13 cellular contexts compared by ENCODE assay signal in genomic region chr1:59560807-59561450, GRCh38.
DNase-seq lines count a peak whose midpoint lies in the region; ATAC-seq and FAIRE-seq lines count a peak whose summit lies in the region.
"Had no signal": no experiment of that assay in that cellular context is flagged by ENCODE, and none has a peak within 500 bp of the region (broad histone marks: within the 10 kb centered on the region; RNA-seq: fewer than 3 reads in every experiment).

No MANE protein-coding gene starts in this region.

- peak overlapping the region; percentile 45 to 96 (median 82) for H3K27ac Mint-ChIP-seq in naive B cell

- H3K4me3 Mint-ChIP-seq in naive B cell, result peak overlapping the region in 7 of 8 donors; percentile 19 to 85 (median 60)

- ATAC-seq in HG02642 (IDR thresholded peaks at IDR 0.05; ENCODE audit: poor library complexity, unreplicated experiment), result peak; percentile 50
- peak; percentile 53 for ATAC-seq in HG03571 (IDR thresholded peaks at IDR 0.05; ENCODE audit: unreplicated experiment)
- ATAC-seq in naive B cell (ENCODE audit: low read depth in 2 of 2), result peak; percentile 84
- ATAC-seq: heart left ventricle, lower lobe of right lung had no signal

- no peak for DNase-seq in GM19239 (ENCODE audit: insufficient read length, low spot score)
- DNase-seq in naive B cell, result peak; percentile 35
- DNase-seq in OCI-M1 (lab: John Stamatoyannopoulos, UW), result no peak
- DNase-seq in NCI-H345 treated with DMSO at 0.1 percent for 48 hours (lab: John Stamatoyannopoulos, UW; ENCODE audit: unreplicated experiment), result no peak
- no peak for DNase-seq in SHP77 treated with DMSO at 0.1 percent for 48 hours (lab: John Stamatoyannopoulos, UW)
- DNase-seq: adrenal gland; effector CD8-positive, alpha-beta T cell; heart left ventricle; lower lobe of right lung; NCI-H748 treated with DMSO at 0.1 percent for 48 hours; testis had no signal

- H3K36me3 Mint-ChIP-seq in naive B cell, result peaks cover 27 to 30% of the 10 kb centered on the region in 2 donors

- FAIRE-seq in GM19239 (lab: Jason Lieb, UNC), result peak; percentile 80

- no peaks in the 10 kb centered on the region for H3K27me3 Mint-ChIP-seq in naive B cell

- peaks cover 28 to 33% (median 33%) of the 10 kb centered on the region in 3 donors for H3K4me1 Mint-ChIP-seq in naive B cell

- peaks cover 8 to 32% (median 23%) of the 10 kb centered on the region in 7 donors for H3K9me3 Mint-ChIP-seq in naive B cell
